In the genomic region with DNA sequence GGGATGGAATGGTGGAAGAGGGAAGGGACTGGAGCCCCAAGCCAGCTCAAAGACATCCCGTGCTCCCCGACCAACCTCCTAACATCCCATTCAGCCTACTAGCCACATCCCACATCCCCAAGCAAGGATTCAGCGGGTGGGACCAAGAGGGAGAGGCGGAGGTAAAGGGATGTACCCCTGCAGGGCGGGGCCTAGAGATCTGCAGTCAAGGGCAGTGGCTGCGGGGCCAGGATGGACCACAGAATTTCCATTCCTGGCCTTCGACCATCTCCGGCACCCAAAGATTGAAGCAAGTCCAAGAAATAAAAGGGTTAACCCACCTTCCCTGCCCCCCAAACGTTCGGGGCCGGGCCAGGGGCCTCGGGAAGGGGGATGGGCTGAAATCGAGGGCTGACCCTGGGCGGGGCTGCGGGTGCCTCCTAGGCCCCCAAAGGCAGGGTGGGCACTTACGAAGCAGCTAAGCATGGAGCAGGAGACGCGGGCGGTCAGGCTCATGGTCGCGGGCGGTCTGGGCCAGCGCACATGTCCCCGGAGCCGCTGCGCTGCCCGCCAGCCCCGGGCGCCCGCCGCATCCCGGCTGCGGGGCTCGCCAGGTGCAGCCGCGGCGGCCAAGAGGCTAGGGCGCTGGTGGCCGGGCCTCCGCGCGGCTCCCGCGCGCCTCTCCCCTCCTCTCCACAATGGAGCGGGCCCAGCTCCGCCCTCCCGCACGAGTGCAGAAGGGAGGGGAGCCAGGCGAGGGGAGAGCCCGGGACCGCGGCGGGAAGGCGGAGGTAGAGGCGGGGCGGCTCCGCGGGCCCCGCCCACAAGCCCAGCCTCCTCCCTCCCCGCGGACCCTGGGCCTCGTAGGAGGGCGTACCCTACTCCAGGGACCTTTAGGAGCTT, we compare ENCODE assay signal across 1 cellular context.
TF ChIP-seq lines count a peak whose summit lies in the region.

A gene (minus strand): TSS at position 726 of the 882 bp plus-strand sequence. CDS start 231 bp downstream, at position 495.

TF ChIP-seq in HepG2, 621 proteins besides CTCF, POLR2A, EP300 and RAD21 (continued from another document):
- TF ChIP-seq, protein P1, sequence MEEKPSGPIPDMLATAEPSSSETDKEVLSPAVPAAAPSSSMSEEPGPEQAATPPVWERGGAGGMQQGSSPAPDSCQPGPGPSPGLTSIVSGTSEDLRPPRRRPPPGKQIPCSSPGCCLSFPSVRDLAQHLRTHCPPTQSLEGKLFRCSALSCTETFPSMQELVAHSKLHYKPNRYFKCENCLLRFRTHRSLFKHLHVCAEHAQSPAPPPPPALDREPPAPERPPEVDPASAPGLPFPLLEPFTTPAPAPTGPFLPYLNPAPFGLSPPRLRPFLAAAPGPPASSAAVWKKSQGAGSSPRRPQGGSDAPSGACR (CRISPR knock-in tag; IDR thresholded peaks at IDR 0.05) = no peak
- TF ChIP-seq, protein P2, sequence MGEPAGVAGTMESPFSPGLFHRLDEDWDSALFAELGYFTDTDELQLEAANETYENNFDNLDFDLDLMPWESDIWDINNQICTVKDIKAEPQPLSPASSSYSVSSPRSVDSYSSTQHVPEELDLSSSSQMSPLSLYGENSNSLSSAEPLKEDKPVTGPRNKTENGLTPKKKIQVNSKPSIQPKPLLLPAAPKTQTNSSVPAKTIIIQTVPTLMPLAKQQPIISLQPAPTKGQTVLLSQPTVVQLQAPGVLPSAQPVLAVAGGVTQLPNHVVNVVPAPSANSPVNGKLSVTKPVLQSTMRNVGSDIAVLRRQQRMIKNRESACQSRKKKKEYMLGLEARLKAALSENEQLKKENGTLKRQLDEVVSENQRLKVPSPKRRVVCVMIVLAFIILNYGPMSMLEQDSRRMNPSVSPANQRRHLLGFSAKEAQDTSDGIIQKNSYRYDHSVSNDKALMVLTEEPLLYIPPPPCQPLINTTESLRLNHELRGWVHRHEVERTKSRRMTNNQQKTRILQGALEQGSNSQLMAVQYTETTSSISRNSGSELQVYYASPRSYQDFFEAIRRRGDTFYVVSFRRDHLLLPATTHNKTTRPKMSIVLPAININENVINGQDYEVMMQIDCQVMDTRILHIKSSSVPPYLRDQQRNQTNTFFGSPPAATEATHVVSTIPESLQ (CRISPR knock-in tag; conservative IDR thresholded peaks at IDR 0.05) = no peak
- TF ChIP-seq ZSCAN22 (CRISPR knock-in tag; IDR thresholded peaks at IDR 0.05) (no peak), ZNF614 (CRISPR knock-in tag; IDR thresholded peaks at IDR 0.05; ENCODE audit: borderline replicate concordance) (no peak), ZNF792 (CRISPR knock-in tag; IDR thresholded peaks at IDR 0.05) (no peak), KAT7 (CRISPR knock-in tag; IDR thresholded peaks at IDR 0.05; ENCODE audit: borderline replicate concordance) (no peak)
